8 cellular contexts compared by ENCODE assay signal in the genomic region with DNA sequence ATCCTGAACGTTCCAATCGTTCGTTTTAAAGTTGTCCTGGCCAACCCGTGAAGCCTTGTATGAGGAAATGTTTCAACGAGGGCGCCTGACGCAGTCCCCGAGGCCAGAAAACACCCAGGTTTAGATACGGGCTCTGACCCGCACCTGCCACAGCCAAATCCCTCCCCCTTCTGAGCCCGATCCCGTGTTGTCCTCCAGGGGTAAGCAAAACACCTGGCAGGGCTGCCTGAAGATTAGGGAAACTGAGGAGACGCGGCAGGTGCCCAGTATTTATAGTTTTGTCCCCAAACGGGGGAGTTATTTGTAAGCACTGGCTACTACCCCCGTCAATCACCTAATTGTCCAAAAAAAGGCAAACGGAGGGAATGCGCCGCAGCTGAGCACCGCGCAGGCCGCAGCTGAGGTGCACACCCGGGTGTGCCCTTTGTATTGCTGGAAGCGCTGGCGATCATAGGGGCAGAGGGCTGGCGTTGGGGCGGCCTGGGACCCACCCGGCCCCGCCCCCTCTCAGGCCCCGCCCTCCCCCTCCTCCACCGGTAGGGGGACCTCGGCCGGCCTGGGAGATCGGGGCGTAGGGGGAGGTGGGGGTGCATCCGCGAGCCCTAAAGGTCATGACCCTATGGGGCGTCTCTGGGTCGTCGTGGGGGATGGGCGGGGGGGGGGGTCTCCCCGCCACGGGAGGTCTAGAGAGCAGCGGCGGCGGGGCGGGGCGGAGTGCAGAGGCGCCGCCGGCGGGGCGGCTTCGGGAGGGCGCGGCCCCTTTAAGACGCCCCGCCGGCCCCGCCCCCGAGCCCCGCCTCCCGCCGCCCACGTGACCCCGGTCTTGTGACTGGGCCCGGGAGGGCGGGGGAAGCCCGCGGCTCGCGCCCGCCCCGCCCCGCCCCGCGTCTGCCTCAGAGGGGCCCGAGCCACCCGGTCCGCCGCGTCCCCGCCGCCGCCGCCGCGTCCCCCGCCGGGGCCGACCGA. TPM values are rescaled to one million over a fixed set of nuclear protein-coding genes. Genes with fewer than 3 reads are reported as not detected.
DNase-seq lines count a peak whose midpoint lies in the region; ATAC-seq and TF ChIP-seq lines count a peak whose summit lies in the region.

A gene with protein sequence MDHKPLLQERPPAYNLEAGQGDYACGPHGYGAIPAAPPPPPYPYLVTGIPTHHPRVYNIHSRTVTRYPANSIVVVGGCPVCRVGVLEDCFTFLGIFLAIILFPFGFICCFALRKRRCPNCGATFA (plus strand): TSS at position 896 of the 966 bp plus-strand sequence. CDS start 110 bp downstream, outside the sequence.

- DNase-seq in NCI-H146 treated with DMSO at 0.1 percent for 48 hours (lab: John Stamatoyannopoulos, UW; ENCODE audit: unreplicated experiment), result peak; percentile 67
- peak; percentile 81 to 96 (median 93) for DNase-seq in T-helper 17 cell
- peak in 55 of 56 donors; percentile 52 to 94 (median 83) for DNase-seq in amygdala (lab: John Stamatoyannopoulos, UW)
- DNase-seq in right atrium auricular region (ENCODE audit: low spot score), result peak; percentile 91
- DNase-seq in putamen (ENCODE audit: low spot score), result peak; percentile 91
- DNase-seq in uterus, result peak; percentile 89 to 91

- H3K27ac ChIP-seq in right atrium auricular region (peak within 1 kb of the TSS; percentile 98 to 99), uterus (peak within 1 kb of the TSS; percentile 92 to 98)

- H3K36me3 ChIP-seq in right atrium auricular region (no peaks in the 10 kb centered on the region), uterus (no peaks in the 10 kb centered on the region)

- peak; percentile 30 to 60 for TF ChIP-seq POLR2A in uterus (IDR thresholded peaks at IDR 0.05)

- no peaks in the 10 kb centered on the region for H3K36me3 Mint-ChIP-seq in T-helper 17 cell (ENCODE audit: low read depth)

- no peaks in the 10 kb centered on the region for H3K27me3 Mint-ChIP-seq in T-helper 17 cell

- H3K4me3 ChIP-seq in GM12875 (ENCODE audit: low read depth, low read length), result peak within 1 kb of the TSS; percentile 82
- H3K4me3 ChIP-seq in right atrium auricular region, result peak within 1 kb of the TSS; percentile 90 to 99
- peak within 1 kb of the TSS; percentile 91 to 92 for H3K4me3 ChIP-seq in uterus

- TF ChIP-seq CTCF in GM12875 (IDR thresholded peaks at IDR 0.05; ENCODE audit: borderline replicate concordance, insufficient read depth, low read depth, low read length) (no peak), right atrium auricular region (IDR thresholded peaks at IDR 0.05) (no peak), uterus (IDR thresholded peaks at IDR 0.05) (no peak)

- peak within 1 kb of the TSS; percentile 86 for H3K4me3 Mint-ChIP-seq in T-helper 17 cell

- peak; percentile 79 for ATAC-seq in HG02678 (IDR thresholded peaks at IDR 0.05; ENCODE audit: unreplicated experiment)
- ATAC-seq in T-helper 17 cell, result peak; percentile 85

- peak within 1 kb of the TSS; percentile 86 for H3K27ac Mint-ChIP-seq in T-helper 17 cell

- peaks cover 21% of the 10 kb centered on the region for H3K4me1 Mint-ChIP-seq in T-helper 17 cell

- no peaks in the 10 kb centered on the region for H3K9me3 ChIP-seq in T-helper 17 cell (ENCODE audit: control insufficient read depth, low read length, poor library complexity, severe bottlenecking)
- H3K9me3 ChIP-seq in right atrium auricular region, result no peaks in the 10 kb centered on the region
- H3K9me3 ChIP-seq in uterus, result no peaks in the 10 kb centered on the region

- intact Hi-C loops in uterus (cut with DNase I; ENCODE audit: low total_unique reads), result no loop called here

- H3K27me3 ChIP-seq in right atrium auricular region (no peaks in the 10 kb centered on the region), uterus (no peaks in the 10 kb centered on the region)

- H3K4me1 ChIP-seq in right atrium auricular region (peaks cover 0 to 42% of the 10 kb centered on the region in 2 donors), uterus (peaks cover 14 to 30% of the 10 kb centered on the region in 2 donors)

RNA-seq across cellular contexts. Expression of the gene that starts here (rescaled TPM):
- total RNA-seq in T-helper 17 cell (10 to 100 TPM; 67.1 to 77.1 TPM), right atrium auricular region (10 to 100 TPM; 55.6 to 61.1 TPM), uterus (100 to 1,000 TPM in 1 of 4 donors, 10 to 100 TPM in 2, 1 to 10 TPM in 1; 8.5 to 161 (median 28.1) TPM)

Comparison
In these comparisons a context has a peak if more than half of its experiments do, and no peak if none do; other contexts are left out.
1. Peak in every context shown above with its lines: DNase-seq, ATAC-seq, H3K4me3 ChIP-seq and H3K27ac ChIP-seq.